In the genomic region with DNA sequence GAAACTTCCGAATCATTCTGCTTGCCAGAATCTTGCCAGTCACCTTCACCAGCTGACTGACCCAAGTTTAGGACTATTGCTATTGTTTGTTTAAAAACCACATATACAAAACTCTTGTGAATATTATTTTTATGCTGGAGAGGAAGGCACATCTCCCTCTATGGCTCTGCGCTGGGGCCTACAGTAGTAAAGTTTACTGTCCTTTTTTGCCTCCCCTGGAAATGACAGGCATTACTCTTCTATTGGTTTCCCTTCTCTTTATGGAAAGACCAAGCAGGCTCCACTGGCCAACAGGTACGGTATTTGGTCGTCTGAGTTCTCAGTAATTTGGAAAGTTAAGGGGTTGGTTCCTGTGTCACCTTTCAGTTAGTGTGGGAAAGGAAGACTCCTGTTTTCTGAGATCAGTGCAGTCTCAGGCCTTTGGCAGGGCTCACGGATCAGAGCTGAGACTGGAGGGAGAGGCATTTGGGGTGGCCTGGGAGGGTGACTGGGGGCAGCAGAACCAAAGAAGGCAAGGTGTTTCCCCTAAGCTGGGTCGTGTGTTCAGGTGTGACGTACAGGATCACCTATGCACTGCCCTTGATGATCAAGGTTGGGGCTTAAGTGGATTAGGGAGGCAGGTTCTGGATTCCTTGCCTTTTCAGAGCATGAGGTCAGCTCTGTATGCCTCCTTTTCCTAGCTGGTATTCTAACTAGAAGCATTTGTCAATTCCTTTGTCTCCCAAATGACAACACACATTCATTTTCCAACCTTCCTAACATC, we compare ENCODE assay signal across 1 cellular context.
TF ChIP-seq lines count a peak whose summit lies in the region.

No MANE protein-coding gene starts in this region.

TF ChIP-seq in GM23338, 12 proteins besides CTCF, POLR2A, EP300 and RAD21 (continued from another document):
- no peak for TF ChIP-seq REST (IDR thresholded peaks at IDR 0.05; ENCODE audit: unreplicated experiment)
- no peak for TF ChIP-seq ZNF331 (CRISPR knock-in tag; IDR thresholded peaks at IDR 0.05; ENCODE audit: low read depth)
- TF ChIP-seq ETS1 (IDR thresholded peaks at IDR 0.05), result no peak
- no peak for TF ChIP-seq JUNB (IDR thresholded peaks at IDR 0.05; ENCODE audit: unreplicated experiment)
- TF ChIP-seq NANOG (IDR thresholded peaks at IDR 0.05; ENCODE audit: borderline replicate concordance), result no peak
